9 cellular contexts compared by ENCODE assay signal in genomic region chr5:141100243-141100805, GRCh38.
A peak's percentile ranks its signal among the peaks of the same experiment; 100 is the strongest.
DNase-seq lines count a peak whose midpoint lies in the region; ATAC-seq and TF ChIP-seq lines count a peak whose summit lies in the region.
"Had no signal": no experiment of that assay in that cellular context is flagged by ENCODE, and none has a peak within 500 bp of the region (broad histone marks: within the 10 kb centered on the region; RNA-seq: fewer than 3 reads in every experiment).

TSS of gene PCDHB3 (plus strand) at chr5:141100473. CDS start at chr5:141100650, 177 bp downstream.

- DNase-seq in GM12864 (ENCODE audit: low read depth) (no peak), NCI-H2196 (lab: John Stamatoyannopoulos, UW; ENCODE audit: unreplicated experiment) (peak; percentile 78), choroid plexus epithelial cell (ENCODE audit: low read depth) (peak; percentile 2), NCI-H187 (lab: John Stamatoyannopoulos, UW) (no peak), MV-4-11 (lab: John Stamatoyannopoulos, UW) (no peak)
- no peak for DNase-seq in stimulated activated effector memory CD8-positive, alpha-beta T cell treated with anti-CD3 and anti-CD28 coated beads, Interleukin-12 subunit alpha, Interleukin-12 subunit beta, amount 100 ng/mL, for 72 hours (ENCODE audit: low spot score in 2 of 2)

- ATAC-seq in HG02763 (IDR thresholded peaks at IDR 0.05; ENCODE audit: unreplicated experiment), result no peak
- no peak for ATAC-seq in stimulated activated effector memory CD8-positive, alpha-beta T cell treated with anti-CD3 and anti-CD28 coated beads, Interleukin-12 subunit alpha, Interleukin-12 subunit beta, amount 100 ng/mL, for 72 hours

- peaks cover 18 to 39% of the 10 kb centered on the region in 2 donors for H3K9me3 ChIP-seq in muscle layer of duodenum (ENCODE audit: control insufficient read depth in 1 of 2, low read length in 2 of 2)

- TF ChIP-seq CTCF in GM12864 (IDR thresholded peaks at IDR 0.05; ENCODE audit: low read depth, low read length, missing control alignments) (peak; percentile 32), choroid plexus epithelial cell (conservative IDR thresholded peaks at IDR 0.05; ENCODE audit: low read depth, low read length) (peak; percentile 3)

- H3K36me3 ChIP-seq in muscle layer of duodenum (ENCODE audit: control insufficient read depth in 1 of 2, insufficient read depth in 2 of 2, low read length in 2 of 2), result no peaks in the 10 kb centered on the region
- H3K36me3 ChIP-seq: neutrophil had no signal

- no peak within 1 kb of the TSS for H3K27ac ChIP-seq in muscle layer of duodenum (ENCODE audit: low read length)
- H3K27ac ChIP-seq: neutrophil had no signal

- peaks cover 3% of the 10 kb centered on the region for H3K9me3 Mint-ChIP-seq in stimulated activated effector memory CD8-positive, alpha-beta T cell treated with anti-CD3 and anti-CD28 coated beads, Interleukin-12 subunit alpha, Interleukin-12 subunit beta, amount 100 ng/mL, for 72 hours

- H3K4me3 Mint-ChIP-seq in stimulated activated effector memory CD8-positive, alpha-beta T cell treated with anti-CD3 and anti-CD28 coated beads, Interleukin-12 subunit alpha, Interleukin-12 subunit beta, amount 100 ng/mL, for 72 hours, result no peak within 1 kb of the TSS

- no peaks in the 10 kb centered on the region for H3K27me3 ChIP-seq in muscle layer of duodenum (ENCODE audit: low read depth, low read length)

- H3K4me1 ChIP-seq in muscle layer of duodenum (ENCODE audit: control insufficient read depth in 1 of 2, insufficient read depth in 2 of 2, low read length in 2 of 2), result no peaks in the 10 kb centered on the region

- H3K4me3 ChIP-seq in GM12864 (ENCODE audit: low read depth, low read length) (no peak within 1 kb of the TSS), choroid plexus epithelial cell (ENCODE audit: low read depth, low read length) (no peak within 1 kb of the TSS), muscle layer of duodenum (ENCODE audit: low read depth in 1 of 2, low read length in 2 of 2) (peak within 1 kb of the TSS; percentile 47 to 57)

- H3K27ac Mint-ChIP-seq in stimulated activated effector memory CD8-positive, alpha-beta T cell treated with anti-CD3 and anti-CD28 coated beads, Interleukin-12 subunit alpha, Interleukin-12 subunit beta, amount 100 ng/mL, for 72 hours, result no peak within 1 kb of the TSS

- no peaks in the 10 kb centered on the region for H3K4me1 Mint-ChIP-seq in stimulated activated effector memory CD8-positive, alpha-beta T cell treated with anti-CD3 and anti-CD28 coated beads, Interleukin-12 subunit alpha, Interleukin-12 subunit beta, amount 100 ng/mL, for 72 hours

- H3K36me3 Mint-ChIP-seq in stimulated activated effector memory CD8-positive, alpha-beta T cell treated with anti-CD3 and anti-CD28 coated beads, Interleukin-12 subunit alpha, Interleukin-12 subunit beta, amount 100 ng/mL, for 72 hours, result no peaks in the 10 kb centered on the region

Comparison
In these comparisons a context has a peak if more than half of its experiments do, and no peak if none do; other contexts are left out.
1. DNase-seq: peak in NCI-H2196 (single experiment) and choroid plexus epithelial cell (single experiment); none in GM12864 (single experiment), NCI-H187 (0 of 2), MV-4-11 (single experiment) and stimulated activated effector memory CD8-positive, alpha-beta T cell treated with anti-CD3 and anti-CD28 coated beads, Interleukin-12 subunit alpha, Interleukin-12 subunit beta, amount 100 ng/mL, for 72 hours (0 of 2).
2. H3K4me3 ChIP-seq: peak in muscle layer of duodenum (2 of 2); none in GM12864 (single experiment) and choroid plexus epithelial cell (single experiment).